Comparison of ENCODE assay signal across 1 cellular context in genomic region chr7:3862774-3863173, GRCh38.
TF ChIP-seq lines count a peak whose summit lies in the region.

No MANE protein-coding gene starts in this region.

TF ChIP-seq in GM23338, 12 proteins besides CTCF, POLR2A, EP300 and RAD21 (continued from another document):
- TF ChIP-seq, protein P1, sequence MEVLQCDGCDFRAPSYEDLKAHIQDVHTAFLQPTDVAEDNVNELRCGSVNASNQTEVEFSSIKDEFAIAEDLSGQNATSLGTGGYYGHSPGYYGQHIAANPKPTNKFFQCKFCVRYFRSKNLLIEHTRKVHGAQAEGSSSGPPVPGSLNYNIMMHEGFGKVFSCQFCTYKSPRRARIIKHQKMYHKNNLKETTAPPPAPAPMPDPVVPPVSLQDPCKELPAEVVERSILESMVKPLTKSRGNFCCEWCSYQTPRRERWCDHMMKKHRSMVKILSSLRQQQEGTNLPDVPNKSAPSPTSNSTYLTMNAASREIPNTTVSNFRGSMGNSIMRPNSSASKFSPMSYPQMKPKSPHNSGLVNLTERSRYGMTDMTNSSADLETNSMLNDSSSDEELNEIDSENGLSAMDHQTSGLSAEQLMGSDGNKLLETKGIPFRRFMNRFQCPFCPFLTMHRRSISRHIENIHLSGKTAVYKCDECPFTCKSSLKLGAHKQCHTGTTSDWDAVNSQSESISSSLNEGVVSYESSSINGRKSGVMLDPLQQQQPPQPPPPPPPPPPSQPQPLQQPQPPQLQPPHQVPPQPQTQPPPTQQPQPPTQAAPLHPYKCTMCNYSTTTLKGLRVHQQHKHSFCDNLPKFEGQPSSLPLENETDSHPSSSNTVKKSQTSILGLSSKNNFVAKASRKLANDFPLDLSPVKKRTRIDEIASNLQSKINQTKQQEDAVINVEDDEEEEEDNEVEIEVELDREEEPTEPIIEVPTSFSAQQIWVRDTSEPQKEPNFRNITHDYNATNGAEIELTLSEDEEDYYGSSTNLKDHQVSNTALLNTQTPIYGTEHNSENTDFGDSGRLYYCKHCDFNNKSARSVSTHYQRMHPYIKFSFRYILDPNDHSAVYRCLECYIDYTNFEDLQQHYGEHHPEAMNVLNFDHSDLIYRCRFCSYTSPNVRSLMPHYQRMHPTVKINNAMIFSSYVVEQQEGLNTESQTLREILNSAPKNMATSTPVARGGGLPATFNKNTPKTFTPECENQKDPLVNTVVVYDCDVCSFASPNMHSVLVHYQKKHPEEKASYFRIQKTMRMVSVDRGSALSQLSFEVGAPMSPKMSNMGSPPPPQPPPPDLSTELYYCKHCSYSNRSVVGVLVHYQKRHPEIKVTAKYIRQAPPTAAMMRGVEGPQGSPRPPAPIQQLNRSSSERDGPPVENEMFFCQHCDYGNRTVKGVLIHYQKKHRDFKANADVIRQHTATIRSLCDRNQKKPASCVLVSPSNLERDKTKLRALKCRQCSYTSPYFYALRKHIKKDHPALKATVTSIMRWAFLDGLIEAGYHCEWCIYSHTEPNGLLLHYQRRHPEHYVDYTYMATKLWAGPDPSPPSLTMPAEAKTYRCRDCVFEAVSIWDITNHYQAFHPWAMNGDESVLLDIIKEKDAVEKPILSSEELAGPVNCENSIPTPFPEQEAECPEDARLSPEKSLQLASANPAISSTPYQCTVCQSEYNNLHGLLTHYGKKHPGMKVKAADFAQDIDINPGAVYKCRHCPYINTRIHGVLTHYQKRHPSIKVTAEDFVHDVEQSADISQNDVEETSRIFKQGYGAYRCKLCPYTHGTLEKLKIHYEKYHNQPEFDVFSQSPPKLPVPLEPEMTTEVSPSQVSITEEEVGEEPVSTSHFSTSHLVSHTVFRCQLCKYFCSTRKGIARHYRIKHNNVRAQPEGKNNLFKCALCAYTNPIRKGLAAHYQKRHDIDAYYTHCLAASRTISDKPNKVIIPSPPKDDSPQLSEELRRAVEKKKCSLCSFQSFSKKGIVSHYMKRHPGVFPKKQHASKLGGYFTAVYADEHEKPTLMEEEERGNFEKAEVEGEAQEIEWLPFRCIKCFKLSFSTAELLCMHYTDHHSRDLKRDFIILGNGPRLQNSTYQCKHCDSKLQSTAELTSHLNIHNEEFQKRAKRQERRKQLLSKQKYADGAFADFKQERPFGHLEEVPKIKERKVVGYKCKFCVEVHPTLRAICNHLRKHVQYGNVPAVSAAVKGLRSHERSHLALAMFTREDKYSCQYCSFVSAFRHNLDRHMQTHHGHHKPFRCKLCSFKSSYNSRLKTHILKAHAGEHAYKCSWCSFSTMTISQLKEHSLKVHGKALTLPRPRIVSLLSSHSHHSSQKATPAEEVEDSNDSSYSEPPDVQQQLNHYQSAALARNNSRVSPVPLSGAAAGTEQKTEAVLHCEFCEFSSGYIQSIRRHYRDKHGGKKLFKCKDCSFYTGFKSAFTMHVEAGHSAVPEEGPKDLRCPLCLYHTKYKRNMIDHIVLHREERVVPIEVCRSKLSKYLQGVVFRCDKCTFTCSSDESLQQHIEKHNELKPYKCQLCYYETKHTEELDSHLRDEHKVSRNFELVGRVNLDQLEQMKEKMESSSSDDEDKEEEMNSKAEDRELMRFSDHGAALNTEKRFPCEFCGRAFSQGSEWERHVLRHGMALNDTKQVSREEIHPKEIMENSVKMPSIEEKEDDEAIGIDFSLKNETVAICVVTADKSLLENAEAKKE (CRISPR knock-in tag; IDR thresholded peaks at IDR 0.05) = no peak
- TF ChIP-seq ZNF331 (CRISPR knock-in tag; IDR thresholded peaks at IDR 0.05; ENCODE audit: low read depth) = no peak
- no peak for TF ChIP-seq STAT1 (IDR thresholded peaks at IDR 0.05; ENCODE audit: unreplicated experiment)
- TF ChIP-seq CREB1 (CRISPR knock-in tag; IDR thresholded peaks at IDR 0.05; ENCODE audit: low read depth) = no peak
- TF ChIP-seq EZH2 (IDR thresholded peaks at IDR 0.05; ENCODE audit: low read depth, unreplicated experiment) = no peak
- TF ChIP-seq NANOG (IDR thresholded peaks at IDR 0.05; ENCODE audit: borderline replicate concordance) = no peak
TF ChIP-seq in GM23338: peak in this region for 0.
